In genomic region chr16:87297918-87298631, GRCh38 we compare ENCODE assay signal across 9 cellular contexts. TPM values are rescaled to one million over a fixed set of nuclear protein-coding genes. Genes with fewer than 3 reads are reported as not detected.
DNase-seq lines count a peak whose midpoint lies in the region; ATAC-seq and TF ChIP-seq lines count a peak whose summit lies in the region.
"Had no signal": no experiment of that assay in that cellular context is flagged by ENCODE, and none has a peak within 500 bp of the region (broad histone marks: within the 10 kb centered on the region; RNA-seq: fewer than 3 reads in every experiment).

No MANE protein-coding gene starts in this region.

- no peak overlapping the region for H3K4me3 ChIP-seq in dorsolateral prefrontal cortex

- peaks cover 5% of the 10 kb centered on the region for H3K4me1 Mint-ChIP-seq in T-helper 2 cell treated with Interferon-gamma antibody and Interleukin-4, amounts not matched to agents 5 μg/mL and 100 μg/mL, for 36 hours (ENCODE audit: low read depth)

- H3K9me3 Mint-ChIP-seq in T-helper 2 cell treated with Interferon-gamma antibody and Interleukin-4, amounts not matched to agents 5 μg/mL and 100 μg/mL, for 36 hours, result no peaks in the 10 kb centered on the region
- H3K9me3 Mint-ChIP-seq: activated naive CD4-positive, alpha-beta T cell treated with anti-CD3 and anti-CD28 coated beads, Interleukin-2, amount 50 U/mL, for 24 hours had no signal

- ATAC-seq in GM19351 (IDR thresholded peaks at IDR 0.05; ENCODE audit: unreplicated experiment), result no peak
- no peak for ATAC-seq in GM18907 (IDR thresholded peaks at IDR 0.05; ENCODE audit: unreplicated experiment)
- ATAC-seq in HG02852 (IDR thresholded peaks at IDR 0.05; ENCODE audit: unreplicated experiment), result no peak

- H3K27ac Mint-ChIP-seq in T-helper 2 cell treated with Interferon-gamma antibody and Interleukin-4, amounts not matched to agents 5 μg/mL and 100 μg/mL, for 36 hours, result peak overlapping the region; percentile 44
- H3K27ac Mint-ChIP-seq: activated naive CD4-positive, alpha-beta T cell treated with anti-CD3 and anti-CD28 coated beads, Interleukin-2, amount 50 U/mL, for 24 hours had no signal

- TF ChIP-seq CTCF in dorsolateral prefrontal cortex (IDR thresholded peaks at IDR 0.05 in 54 of 56, conservative IDR thresholded peaks at IDR 0.05 in 2 of 56; ENCODE audit: low read depth in 1 of 56, partially characterized antibody in 56 of 56), result peak in 55 of 56 donors; percentile 35 to 71 (median 56)

- no peaks in the 10 kb centered on the region for H3K27me3 Mint-ChIP-seq in T-helper 2 cell treated with Interferon-gamma antibody and Interleukin-4, amounts not matched to agents 5 μg/mL and 100 μg/mL, for 36 hours (ENCODE audit: low read depth)
- H3K27me3 Mint-ChIP-seq: activated naive CD4-positive, alpha-beta T cell treated with anti-CD3 and anti-CD28 coated beads, Interleukin-2, amount 50 U/mL, for 24 hours had no signal

- H3K27me3 ChIP-seq in dorsolateral prefrontal cortex, result no peaks in the 10 kb centered on the region

- H3K27ac ChIP-seq in dorsolateral prefrontal cortex, result no peak overlapping the region

- H3K4me3 Mint-ChIP-seq in T-helper 2 cell treated with Interferon-gamma antibody and Interleukin-4, amounts not matched to agents 5 μg/mL and 100 μg/mL, for 36 hours, result no peak overlapping the region
- H3K4me3 Mint-ChIP-seq: activated naive CD4-positive, alpha-beta T cell treated with anti-CD3 and anti-CD28 coated beads, Interleukin-2, amount 50 U/mL, for 24 hours had no signal

- intact Hi-C loops in dorsolateral prefrontal cortex (cut with DNase I), result loop anchor here (5.0 kb wide), 1 partner anchor 736 kb away; no protein-coding TSS in a partner anchor

- H3K36me3 Mint-ChIP-seq in T-helper 2 cell treated with Interferon-gamma antibody and Interleukin-4, amounts not matched to agents 5 μg/mL and 100 μg/mL, for 36 hours (ENCODE audit: low read depth), result peaks cover 10% of the 10 kb centered on the region
- H3K36me3 Mint-ChIP-seq: activated naive CD4-positive, alpha-beta T cell treated with anti-CD3 and anti-CD28 coated beads, Interleukin-2, amount 50 U/mL, for 24 hours had no signal

- DNase-seq in stimulated activated CD4-positive, alpha-beta T cell treated with anti-CD3 and anti-CD28 coated beads, Interleukin-15, amount 100 ng/mL, for 24 hours, result peak; percentile 55
- DNase-seq in stimulated activated CD4-positive, alpha-beta T cell treated with anti-CD3 and anti-CD28 coated beads, Interleukin-12 subunit alpha, Interleukin-12 subunit beta, amount 100 ng/mL, for 4 hours, result no peak
- no peak for DNase-seq in T-helper 2 cell treated with Interferon-gamma antibody and Interleukin-4, amounts not matched to agents 5 μg/mL and 100 μg/mL, for 36 hours (ENCODE audit: low spot score)
- DNase-seq in dorsolateral prefrontal cortex, result peak in 2 of 10 donors; percentile 23 to 46
- DNase-seq in mucosa of gallbladder (ENCODE audit: low spot score), result peak; percentile 24

RNA-seq across cellular contexts. Expression of gene C16orf95, which starts 19.1 kb away (rescaled TPM):
- total RNA-seq in dorsolateral prefrontal cortex, result 10 to 100 TPM in 26 of 120 experiments, 1 to 10 TPM in 94; 3.5 to 15.9 (median 8.1) TPM
- total RNA-seq in mucosa of gallbladder, result 2.2 TPM

Comparison
In these comparisons a context has a peak if more than half of its experiments do, and no peak if none do; other contexts are left out.
1. DNase-seq: peak in stimulated activated CD4-positive, alpha-beta T cell treated with anti-CD3 and anti-CD28 coated beads, Interleukin-15, amount 100 ng/mL, for 24 hours (single experiment) and mucosa of gallbladder (single experiment); none in stimulated activated CD4-positive, alpha-beta T cell treated with anti-CD3 and anti-CD28 coated beads, Interleukin-12 subunit alpha, Interleukin-12 subunit beta, amount 100 ng/mL, for 4 hours (single experiment) and T-helper 2 cell treated with Interferon-gamma antibody and Interleukin-4, amounts not matched to agents 5 μg/mL and 100 μg/mL, for 36 hours (single experiment).